In the genomic region with DNA sequence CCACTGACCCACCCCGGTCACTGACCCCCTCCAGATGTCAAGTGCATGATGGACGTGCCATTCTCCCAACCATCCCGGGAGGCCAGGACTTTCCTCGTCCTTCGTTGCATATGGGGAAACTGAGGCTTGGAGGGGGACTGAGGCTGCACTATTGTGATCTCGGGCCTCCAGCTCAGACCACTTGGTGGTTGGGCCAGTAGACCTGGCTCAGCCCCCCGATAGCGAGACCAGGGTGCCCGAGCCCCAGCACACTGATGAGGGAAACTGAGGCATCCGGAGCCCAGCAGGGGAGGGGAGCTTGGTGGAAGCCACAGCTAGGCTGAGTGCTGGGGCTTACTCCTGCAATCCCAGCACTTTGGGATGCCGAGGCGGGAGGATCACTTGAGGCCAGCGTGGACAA, we compare ENCODE assay signal across 1 cellular context.
TF ChIP-seq lines count a peak whose summit lies in the region.

No MANE protein-coding gene starts in this region.

TF ChIP-seq in HepG2, 621 proteins besides CTCF, POLR2A, EP300 and RAD21:
- no peak for TF ChIP-seq SP1 (IDR thresholded peaks at IDR 0.05)
- TF ChIP-seq SP1 (CRISPR knock-in tag; IDR thresholded peaks at IDR 0.05): peak; percentile 50
- no peak for TF ChIP-seq JARID2 (CRISPR knock-in tag; IDR thresholded peaks at IDR 0.05; ENCODE audit: insufficient replicate concordance)
